ENCODE assay signal across 1 cellular context in the genomic region with DNA sequence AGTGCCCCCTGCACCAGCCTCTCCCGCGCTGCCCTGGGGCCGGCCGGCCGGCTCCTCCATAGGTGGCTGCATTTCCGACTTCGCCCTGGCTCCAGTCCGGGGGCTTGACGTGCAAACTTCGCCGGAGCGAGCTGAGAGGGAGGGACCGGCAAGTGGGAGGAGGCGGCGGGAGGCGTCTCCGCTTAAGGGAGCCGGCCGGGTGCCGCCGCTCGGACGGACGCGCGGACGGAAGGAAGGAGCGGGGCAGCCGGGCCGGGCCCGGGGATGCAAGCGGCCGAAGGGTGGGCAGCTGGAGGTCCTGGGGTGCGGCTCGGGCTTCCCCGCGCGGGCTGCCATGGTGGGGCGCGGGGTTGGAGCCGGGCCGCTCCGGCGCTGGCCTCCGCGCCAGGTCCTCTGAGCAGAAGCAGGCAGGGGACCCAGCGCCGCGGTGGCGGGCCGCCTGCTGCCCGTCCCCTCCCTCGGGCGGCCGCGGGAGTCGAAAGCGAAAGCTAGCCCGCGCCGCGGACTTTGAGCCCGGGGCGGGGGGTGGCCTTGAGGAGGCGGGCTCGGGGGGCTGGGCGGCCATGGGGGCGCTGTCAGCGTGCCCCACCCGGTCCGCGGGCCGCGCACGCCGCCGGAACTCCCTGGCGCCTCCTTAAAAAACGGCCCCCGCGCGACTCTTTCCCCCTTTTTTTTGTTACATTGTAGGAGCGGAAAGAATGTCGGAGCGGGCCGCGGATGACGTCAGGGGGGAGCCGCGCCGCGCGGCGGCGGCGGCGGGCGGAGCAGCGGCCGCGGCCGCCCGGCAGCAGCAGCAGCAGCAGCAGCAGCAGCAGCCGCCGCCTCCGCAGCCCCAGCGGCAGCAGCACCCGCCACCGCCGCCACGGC.
A peak's percentile ranks its signal among the peaks of the same experiment; 100 is the strongest.
TF ChIP-seq lines count a peak whose summit lies in the region.

A gene (minus strand): TSS at position 483 of the 867 bp plus-strand sequence.

TF ChIP-seq in IMR-90, 13 proteins besides CTCF, POLR2A, EP300 and RAD21:
- TF ChIP-seq RFX5 (IDR thresholded peaks at IDR 0.05; ENCODE audit: low read depth, low read length) (no peak), SMC3 (IDR thresholded peaks at IDR 0.05; ENCODE audit: low read depth, low read length) (no peak), MAFK (IDR thresholded peaks at IDR 0.05; ENCODE audit: low read depth, low read length) (no peak), FOS (IDR thresholded peaks at IDR 0.05; ENCODE audit: low read depth, low read length) (no peak), CHD1 (IDR thresholded peaks at IDR 0.05; ENCODE audit: low read depth, low read length) (peak; percentile 37; the same call in 1 of the 2 replicates), MAZ (IDR thresholded peaks at IDR 0.05; ENCODE audit: borderline replicate concordance, low read depth, low read length) (peak; percentile 78), RCOR1 (IDR thresholded peaks at IDR 0.05; ENCODE audit: insufficient replicate concordance, low read length) (no peak), NFE2L2 (IDR thresholded peaks at IDR 0.05; ENCODE audit: low read depth, low read length) (no peak), BHLHE40 (IDR thresholded peaks at IDR 0.05; ENCODE audit: low read depth, low read length) (peak; percentile 20; the same call in 1 of the 2 replicates), MXI1 (IDR thresholded peaks at IDR 0.05; ENCODE audit: borderline replicate concordance, low read depth, low read length) (no peak)
- TF ChIP-seq, protein P1, sequence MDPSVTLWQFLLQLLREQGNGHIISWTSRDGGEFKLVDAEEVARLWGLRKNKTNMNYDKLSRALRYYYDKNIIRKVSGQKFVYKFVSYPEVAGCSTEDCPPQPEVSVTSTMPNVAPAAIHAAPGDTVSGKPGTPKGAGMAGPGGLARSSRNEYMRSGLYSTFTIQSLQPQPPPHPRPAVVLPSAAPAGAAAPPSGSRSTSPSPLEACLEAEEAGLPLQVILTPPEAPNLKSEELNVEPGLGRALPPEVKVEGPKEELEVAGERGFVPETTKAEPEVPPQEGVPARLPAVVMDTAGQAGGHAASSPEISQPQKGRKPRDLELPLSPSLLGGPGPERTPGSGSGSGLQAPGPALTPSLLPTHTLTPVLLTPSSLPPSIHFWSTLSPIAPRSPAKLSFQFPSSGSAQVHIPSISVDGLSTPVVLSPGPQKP (IDR thresholded peaks at IDR 0.05; ENCODE audit: borderline replicate concordance, low read depth, low read length), result no peak
